ENCODE assay signal across 1 cellular context in the genomic region with DNA sequence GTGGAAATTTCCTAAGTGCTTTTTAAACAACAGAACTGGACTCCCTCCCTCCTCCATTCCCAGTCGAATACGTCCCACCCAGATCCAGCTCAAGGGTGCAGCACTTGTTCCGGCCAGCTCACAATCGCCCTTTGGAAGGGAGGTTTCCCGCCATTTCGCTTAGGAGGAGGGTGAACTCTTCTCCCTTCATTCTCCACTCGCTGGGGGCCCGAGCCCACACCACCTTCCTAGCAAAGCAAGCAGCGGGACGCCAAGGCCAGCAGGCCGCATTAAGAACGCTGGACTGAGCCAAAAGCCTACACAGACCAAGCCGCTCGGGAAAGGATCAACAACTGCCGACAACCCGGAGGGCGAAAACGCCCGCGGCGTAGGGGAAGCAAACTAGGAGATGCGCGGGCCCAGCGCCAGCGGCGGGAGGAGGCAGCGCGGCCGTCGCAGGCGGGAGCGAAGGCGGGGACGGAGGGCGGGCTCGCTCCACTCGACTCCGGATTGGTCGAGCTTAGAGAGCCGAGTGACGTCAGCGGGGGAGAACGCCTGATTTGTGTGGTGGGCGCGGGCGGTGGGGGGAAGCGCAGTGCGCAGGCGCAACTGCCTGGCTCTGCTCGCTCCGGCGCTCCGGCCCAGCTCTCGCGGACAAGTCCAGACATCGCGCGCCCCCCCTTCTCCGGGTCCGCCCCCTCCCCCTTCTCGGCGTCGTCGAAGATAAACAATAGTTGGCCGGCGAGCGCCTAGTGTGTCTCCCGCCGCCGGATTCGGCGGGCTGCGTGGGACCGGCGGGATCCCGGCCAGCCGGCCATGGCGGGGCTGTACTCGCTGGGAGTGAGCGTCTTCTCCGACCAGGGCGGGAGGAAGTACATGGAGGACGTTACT.
A peak's percentile ranks its signal among the peaks of the same experiment; 100 is the strongest.
TF ChIP-seq lines count a peak whose summit lies in the region.

A gene (plus strand): TSS at position 574 of the 870 bp plus-strand sequence. CDS start 222 bp downstream, at position 796.

TF ChIP-seq in K562, 482 proteins besides CTCF, POLR2A, EP300 and RAD21 (continued from another document and continues in another):
- TF ChIP-seq, protein P1, sequence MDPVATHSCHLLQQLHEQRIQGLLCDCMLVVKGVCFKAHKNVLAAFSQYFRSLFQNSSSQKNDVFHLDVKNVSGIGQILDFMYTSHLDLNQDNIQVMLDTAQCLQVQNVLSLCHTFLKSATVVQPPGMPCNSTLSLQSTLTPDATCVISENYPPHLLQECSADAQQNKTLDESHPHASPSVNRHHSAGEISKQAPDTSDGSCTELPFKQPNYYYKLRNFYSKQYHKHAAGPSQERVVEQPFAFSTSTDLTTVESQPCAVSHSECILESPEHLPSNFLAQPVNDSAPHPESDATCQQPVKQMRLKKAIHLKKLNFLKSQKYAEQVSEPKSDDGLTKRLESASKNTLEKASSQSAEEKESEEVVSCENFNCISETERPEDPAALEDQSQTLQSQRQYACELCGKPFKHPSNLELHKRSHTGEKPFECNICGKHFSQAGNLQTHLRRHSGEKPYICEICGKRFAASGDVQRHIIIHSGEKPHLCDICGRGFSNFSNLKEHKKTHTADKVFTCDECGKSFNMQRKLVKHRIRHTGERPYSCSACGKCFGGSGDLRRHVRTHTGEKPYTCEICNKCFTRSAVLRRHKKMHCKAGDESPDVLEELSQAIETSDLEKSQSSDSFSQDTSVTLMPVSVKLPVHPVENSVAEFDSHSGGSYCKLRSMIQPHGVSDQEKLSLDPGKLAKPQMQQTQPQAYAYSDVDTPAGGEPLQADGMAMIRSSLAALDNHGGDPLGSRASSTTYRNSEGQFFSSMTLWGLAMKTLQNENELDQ (CRISPR knock-in tag; IDR thresholded peaks at IDR 0.05; ENCODE audit: borderline replicate concordance) = peak; percentile 78; the same call in 1 of the 2 replicates
- TF ChIP-seq SPI1 (IDR thresholded peaks at IDR 0.05; ENCODE audit: borderline replicate concordance, low read depth, low read length) (no peak), BRD4 (IDR thresholded peaks at IDR 0.05) (peak; percentile 52; the same call in 1 of the 2 replicates), ZNF23 (CRISPR knock-in tag; IDR thresholded peaks at IDR 0.05) (no peak), SRSF7 (optimal IDR thresholded peaks at IDR 0.05; ENCODE audit: low read depth, low read length) (no peak), POLR2G (IDR thresholded peaks at IDR 0.05; ENCODE audit: low read depth, low read length) (peak; percentile 99), TAL1 (IDR thresholded peaks at IDR 0.05) (no peak), CREB1 (IDR thresholded peaks at IDR 0.05) (peak; percentile 80), CREB1 (CRISPR knock-in tag; IDR thresholded peaks at IDR 0.05) (peak; percentile 93), SREBF2 (CRISPR knock-in tag; IDR thresholded peaks at IDR 0.05) (no peak), CBFA2T2 (conservative IDR thresholded peaks at IDR 0.05) (no peak), ZZZ3 (IDR thresholded peaks at IDR 0.05) (0 out of 2 replicates have a peak, but pooled peaks have one; percentile 19), EZH2 (IDR thresholded peaks at IDR 0.05; ENCODE audit: borderline replicate concordance, low read depth, low read length) (no peak), PHF8 (IDR thresholded peaks at IDR 0.05; ENCODE audit: borderline replicate concordance, low read length) (peak; percentile 96), TOE1 (IDR thresholded peaks at IDR 0.05; ENCODE audit: borderline replicate concordance) (peak; percentile 42; the same call in 1 of the 2 replicates), TOE1 (CRISPR knock-in tag; IDR thresholded peaks at IDR 0.05; ENCODE audit: borderline replicate concordance, low read depth) (no peak), RAD51 (IDR thresholded peaks at IDR 0.05; ENCODE audit: borderline replicate concordance, low read depth) (no peak), CBX8 (IDR thresholded peaks at IDR 0.05; ENCODE audit: borderline replicate concordance, extremely low read depth, low read depth, low read length, poor library complexity, severe bottlenecking) (no peak), HMG20B (CRISPR knock-in tag; IDR thresholded peaks at IDR 0.05) (no peak), NONO (IDR thresholded peaks at IDR 0.05; ENCODE audit: low read depth in 2 of 2, low read length in 1 of 2) (peak; percentile 28 to 91; a peak in 2 of 4 replicates), NFRKB (IDR thresholded peaks at IDR 0.05; ENCODE audit: low read depth) (peak; percentile 95), CSDE1 (IDR thresholded peaks at IDR 0.05) (peak in 1 of 2 experiments; percentile 42; a peak in 1 of 4 replicates), ELF1 (tag; IDR thresholded peaks at IDR 0.05) (no peak), RFX5 (IDR thresholded peaks at IDR 0.05; ENCODE audit: low read depth, low read length) (peak; percentile 50; the same call in 1 of the 2 replicates), ETV1 (tag; conservative IDR thresholded peaks at IDR 0.05; ENCODE audit: low read depth) (peak; percentile 60), NRF1 (conservative IDR thresholded peaks at IDR 0.05 in 1 of 2, IDR thresholded peaks at IDR 0.05 in 1 of 2) (peak; percentile 99), HDGF (IDR thresholded peaks at IDR 0.05) (no peak), ADNP (tag; IDR thresholded peaks at IDR 0.05) (no peak), MAZ (CRISPR knock-in tag; conservative IDR thresholded peaks at IDR 0.05 in 1 of 2, IDR thresholded peaks at IDR 0.05 in 1 of 2) (peak; percentile 94 to 95)
- TF ChIP-seq, protein P2, sequence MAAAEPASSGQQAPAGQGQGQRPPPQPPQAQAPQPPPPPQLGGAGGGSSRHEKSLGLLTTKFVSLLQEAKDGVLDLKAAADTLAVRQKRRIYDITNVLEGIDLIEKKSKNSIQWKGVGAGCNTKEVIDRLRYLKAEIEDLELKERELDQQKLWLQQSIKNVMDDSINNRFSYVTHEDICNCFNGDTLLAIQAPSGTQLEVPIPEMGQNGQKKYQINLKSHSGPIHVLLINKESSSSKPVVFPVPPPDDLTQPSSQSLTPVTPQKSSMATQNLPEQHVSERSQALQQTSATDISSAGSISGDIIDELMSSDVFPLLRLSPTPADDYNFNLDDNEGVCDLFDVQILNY (CRISPR knock-in tag; IDR thresholded peaks at IDR 0.05) = no peak; the same call in 1 of the 2 replicates
- TF ChIP-seq, protein P3, sequence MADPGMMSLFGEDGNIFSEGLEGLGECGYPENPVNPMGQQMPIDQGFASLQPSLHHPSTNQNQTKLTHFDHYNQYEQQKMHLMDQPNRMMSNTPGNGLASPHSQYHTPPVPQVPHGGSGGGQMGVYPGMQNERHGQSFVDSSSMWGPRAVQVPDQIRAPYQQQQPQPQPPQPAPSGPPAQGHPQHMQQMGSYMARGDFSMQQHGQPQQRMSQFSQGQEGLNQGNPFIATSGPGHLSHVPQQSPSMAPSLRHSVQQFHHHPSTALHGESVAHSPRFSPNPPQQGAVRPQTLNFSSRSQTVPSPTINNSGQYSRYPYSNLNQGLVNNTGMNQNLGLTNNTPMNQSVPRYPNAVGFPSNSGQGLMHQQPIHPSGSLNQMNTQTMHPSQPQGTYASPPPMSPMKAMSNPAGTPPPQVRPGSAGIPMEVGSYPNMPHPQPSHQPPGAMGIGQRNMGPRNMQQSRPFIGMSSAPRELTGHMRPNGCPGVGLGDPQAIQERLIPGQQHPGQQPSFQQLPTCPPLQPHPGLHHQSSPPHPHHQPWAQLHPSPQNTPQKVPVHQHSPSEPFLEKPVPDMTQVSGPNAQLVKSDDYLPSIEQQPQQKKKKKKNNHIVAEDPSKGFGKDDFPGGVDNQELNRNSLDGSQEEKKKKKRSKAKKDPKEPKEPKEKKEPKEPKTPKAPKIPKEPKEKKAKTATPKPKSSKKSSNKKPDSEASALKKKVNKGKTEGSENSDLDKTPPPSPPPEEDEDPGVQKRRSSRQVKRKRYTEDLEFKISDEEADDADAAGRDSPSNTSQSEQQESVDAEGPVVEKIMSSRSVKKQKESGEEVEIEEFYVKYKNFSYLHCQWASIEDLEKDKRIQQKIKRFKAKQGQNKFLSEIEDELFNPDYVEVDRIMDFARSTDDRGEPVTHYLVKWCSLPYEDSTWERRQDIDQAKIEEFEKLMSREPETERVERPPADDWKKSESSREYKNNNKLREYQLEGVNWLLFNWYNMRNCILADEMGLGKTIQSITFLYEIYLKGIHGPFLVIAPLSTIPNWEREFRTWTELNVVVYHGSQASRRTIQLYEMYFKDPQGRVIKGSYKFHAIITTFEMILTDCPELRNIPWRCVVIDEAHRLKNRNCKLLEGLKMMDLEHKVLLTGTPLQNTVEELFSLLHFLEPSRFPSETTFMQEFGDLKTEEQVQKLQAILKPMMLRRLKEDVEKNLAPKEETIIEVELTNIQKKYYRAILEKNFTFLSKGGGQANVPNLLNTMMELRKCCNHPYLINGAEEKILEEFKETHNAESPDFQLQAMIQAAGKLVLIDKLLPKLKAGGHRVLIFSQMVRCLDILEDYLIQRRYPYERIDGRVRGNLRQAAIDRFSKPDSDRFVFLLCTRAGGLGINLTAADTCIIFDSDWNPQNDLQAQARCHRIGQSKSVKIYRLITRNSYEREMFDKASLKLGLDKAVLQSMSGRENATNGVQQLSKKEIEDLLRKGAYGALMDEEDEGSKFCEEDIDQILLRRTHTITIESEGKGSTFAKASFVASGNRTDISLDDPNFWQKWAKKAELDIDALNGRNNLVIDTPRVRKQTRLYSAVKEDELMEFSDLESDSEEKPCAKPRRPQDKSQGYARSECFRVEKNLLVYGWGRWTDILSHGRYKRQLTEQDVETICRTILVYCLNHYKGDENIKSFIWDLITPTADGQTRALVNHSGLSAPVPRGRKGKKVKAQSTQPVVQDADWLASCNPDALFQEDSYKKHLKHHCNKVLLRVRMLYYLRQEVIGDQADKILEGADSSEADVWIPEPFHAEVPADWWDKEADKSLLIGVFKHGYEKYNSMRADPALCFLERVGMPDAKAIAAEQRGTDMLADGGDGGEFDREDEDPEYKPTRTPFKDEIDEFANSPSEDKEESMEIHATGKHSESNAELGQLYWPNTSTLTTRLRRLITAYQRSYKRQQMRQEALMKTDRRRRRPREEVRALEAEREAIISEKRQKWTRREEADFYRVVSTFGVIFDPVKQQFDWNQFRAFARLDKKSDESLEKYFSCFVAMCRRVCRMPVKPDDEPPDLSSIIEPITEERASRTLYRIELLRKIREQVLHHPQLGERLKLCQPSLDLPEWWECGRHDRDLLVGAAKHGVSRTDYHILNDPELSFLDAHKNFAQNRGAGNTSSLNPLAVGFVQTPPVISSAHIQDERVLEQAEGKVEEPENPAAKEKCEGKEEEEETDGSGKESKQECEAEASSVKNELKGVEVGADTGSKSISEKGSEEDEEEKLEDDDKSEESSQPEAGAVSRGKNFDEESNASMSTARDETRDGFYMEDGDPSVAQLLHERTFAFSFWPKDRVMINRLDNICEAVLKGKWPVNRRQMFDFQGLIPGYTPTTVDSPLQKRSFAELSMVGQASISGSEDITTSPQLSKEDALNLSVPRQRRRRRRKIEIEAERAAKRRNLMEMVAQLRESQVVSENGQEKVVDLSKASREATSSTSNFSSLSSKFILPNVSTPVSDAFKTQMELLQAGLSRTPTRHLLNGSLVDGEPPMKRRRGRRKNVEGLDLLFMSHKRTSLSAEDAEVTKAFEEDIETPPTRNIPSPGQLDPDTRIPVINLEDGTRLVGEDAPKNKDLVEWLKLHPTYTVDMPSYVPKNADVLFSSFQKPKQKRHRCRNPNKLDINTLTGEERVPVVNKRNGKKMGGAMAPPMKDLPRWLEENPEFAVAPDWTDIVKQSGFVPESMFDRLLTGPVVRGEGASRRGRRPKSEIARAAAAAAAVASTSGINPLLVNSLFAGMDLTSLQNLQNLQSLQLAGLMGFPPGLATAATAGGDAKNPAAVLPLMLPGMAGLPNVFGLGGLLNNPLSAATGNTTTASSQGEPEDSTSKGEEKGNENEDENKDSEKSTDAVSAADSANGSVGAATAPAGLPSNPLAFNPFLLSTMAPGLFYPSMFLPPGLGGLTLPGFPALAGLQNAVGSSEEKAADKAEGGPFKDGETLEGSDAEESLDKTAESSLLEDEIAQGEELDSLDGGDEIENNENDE (IDR thresholded peaks at IDR 0.05; ENCODE audit: low read depth, low read length) = no peak
- TF ChIP-seq, protein P4, sequence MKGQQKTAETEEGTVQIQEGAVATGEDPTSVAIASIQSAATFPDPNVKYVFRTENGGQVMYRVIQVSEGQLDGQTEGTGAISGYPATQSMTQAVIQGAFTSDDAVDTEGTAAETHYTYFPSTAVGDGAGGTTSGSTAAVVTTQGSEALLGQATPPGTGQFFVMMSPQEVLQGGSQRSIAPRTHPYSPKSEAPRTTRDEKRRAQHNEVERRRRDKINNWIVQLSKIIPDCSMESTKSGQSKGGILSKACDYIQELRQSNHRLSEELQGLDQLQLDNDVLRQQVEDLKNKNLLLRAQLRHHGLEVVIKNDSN (CRISPR knock-in tag; IDR thresholded peaks at IDR 0.05) = no peak
- TF ChIP-seq, protein P5, sequence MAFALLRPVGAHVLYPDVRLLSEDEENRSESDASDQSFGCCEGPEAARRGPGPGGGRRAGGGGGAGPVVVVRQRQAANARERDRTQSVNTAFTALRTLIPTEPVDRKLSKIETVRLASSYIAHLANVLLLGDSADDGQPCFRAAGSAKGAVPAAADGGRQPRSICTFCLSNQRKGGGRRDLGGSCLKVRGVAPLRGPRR (CRISPR knock-in tag; IDR thresholded peaks at IDR 0.05) = no peak
- TF ChIP-seq, protein P6, sequence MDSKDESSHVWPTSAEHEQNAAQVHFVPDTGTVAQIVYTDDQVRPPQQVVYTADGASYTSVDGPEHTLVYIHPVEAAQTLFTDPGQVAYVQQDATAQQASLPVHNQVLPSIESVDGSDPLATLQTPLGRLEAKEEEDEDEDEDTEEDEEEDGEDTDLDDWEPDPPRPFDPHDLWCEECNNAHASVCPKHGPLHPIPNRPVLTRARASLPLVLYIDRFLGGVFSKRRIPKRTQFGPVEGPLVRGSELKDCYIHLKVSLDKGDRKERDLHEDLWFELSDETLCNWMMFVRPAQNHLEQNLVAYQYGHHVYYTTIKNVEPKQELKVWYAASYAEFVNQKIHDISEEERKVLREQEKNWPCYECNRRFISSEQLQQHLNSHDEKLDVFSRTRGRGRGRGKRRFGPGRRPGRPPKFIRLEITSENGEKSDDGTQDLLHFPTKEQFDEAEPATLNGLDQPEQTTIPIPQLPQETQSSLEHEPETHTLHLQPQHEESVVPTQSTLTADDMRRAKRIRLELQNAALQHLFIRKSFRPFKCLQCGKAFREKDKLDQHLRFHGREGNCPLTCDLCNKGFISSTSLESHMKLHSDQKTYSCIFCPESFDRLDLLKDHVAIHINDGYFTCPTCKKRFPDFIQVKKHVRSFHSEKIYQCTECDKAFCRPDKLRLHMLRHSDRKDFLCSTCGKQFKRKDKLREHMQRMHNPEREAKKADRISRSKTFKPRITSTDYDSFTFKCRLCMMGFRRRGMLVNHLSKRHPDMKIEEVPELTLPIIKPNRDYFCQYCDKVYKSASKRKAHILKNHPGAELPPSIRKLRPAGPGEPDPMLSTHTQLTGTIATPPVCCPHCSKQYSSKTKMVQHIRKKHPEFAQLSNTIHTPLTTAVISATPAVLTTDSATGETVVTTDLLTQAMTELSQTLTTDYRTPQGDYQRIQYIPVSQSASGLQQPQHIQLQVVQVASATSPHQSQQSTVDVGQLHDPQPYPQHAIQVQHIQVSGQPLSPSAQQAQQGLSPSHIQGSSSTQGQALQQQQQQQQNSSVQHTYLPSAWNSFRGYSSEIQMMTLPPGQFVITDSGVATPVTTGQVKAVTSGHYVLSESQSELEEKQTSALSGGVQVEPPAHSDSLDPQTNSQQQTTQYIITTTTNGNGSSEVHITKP (IDR thresholded peaks at IDR 0.05; ENCODE audit: partially characterized antibody) = peak; percentile 82
- TF ChIP-seq, protein P7, sequence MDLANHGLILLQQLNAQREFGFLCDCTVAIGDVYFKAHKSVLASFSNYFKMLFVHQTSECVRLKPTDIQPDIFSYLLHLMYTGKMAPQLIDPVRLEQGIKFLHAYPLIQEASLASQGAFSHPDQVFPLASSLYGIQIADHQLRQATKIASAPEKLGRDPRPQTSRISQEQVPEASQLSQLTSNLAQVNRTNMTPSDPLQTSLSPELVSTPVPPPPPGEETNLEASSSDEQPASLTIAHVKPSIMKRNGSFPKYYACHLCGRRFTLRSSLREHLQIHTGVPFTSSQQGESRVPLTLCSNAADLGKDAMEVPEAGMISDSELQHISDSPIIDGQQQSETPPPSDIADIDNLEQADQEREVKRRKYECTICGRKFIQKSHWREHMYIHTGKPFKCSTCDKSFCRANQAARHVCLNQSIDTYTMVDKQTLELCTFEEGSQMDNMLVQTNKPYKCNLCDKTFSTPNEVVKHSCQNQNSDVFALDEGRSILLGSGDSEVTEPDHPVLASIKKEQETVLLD (IDR thresholded peaks at IDR 0.05) = peak; percentile 92
